In genomic region chr9:99819123-99819483, GRCh38 we compare ENCODE assay signal across 8 cellular contexts. TPM values are rescaled to one million over a fixed set of nuclear protein-coding genes. Genes with fewer than 3 reads are reported as not detected.
A peak's percentile ranks its signal among the peaks of the same experiment; 100 is the strongest.
DNase-seq lines count a peak whose midpoint lies in the region; ATAC-seq, FAIRE-seq and TF ChIP-seq lines count a peak whose summit lies in the region.

No MANE protein-coding gene starts in this region.

- peaks cover 7 to 15% of the 10 kb centered on the region in 2 donors for H3K36me3 Mint-ChIP-seq in activated naive CD4-positive, alpha-beta T cell treated with anti-CD3 and anti-CD28 coated beads, Interleukin-2, amount 50 U/mL, for 72 hours

- peak overlapping the region; percentile 4 to 23 for H3K9ac ChIP-seq in kidney (ENCODE audit: low read length in 2 of 2)

- H3K27me3 ChIP-seq in left ventricle myocardium inferior (ENCODE audit: low read depth) = peaks cover 1% of the 10 kb centered on the region
- H3K27me3 ChIP-seq in thymus (ENCODE audit: control insufficient read depth, insufficient read depth) = peaks cover 27% of the 10 kb centered on the region

- DNase-seq in left ventricle myocardium inferior (no peak), Right ventricle myocardium superior (no peak), kidney (no peak), NCI-H2171 treated with DMSO at 0.1 percent for 48 hours (lab: John Stamatoyannopoulos, UW) (no peak)
- DNase-seq in activated naive CD4-positive, alpha-beta T cell treated with anti-CD3 and anti-CD28 coated beads, Interleukin-2, amount 50 U/mL, for 72 hours (ENCODE audit: low spot score in 2 of 2) = no peak
- DNase-seq in stimulated activated CD4-positive, alpha-beta T cell treated with anti-CD3 and anti-CD28 coated beads, Interleukin-15, amount 100 ng/mL, for 24 hours = no peak

- H3K9me3 ChIP-seq in left ventricle myocardium inferior (replicated peaks) (no peaks in the 10 kb centered on the region), kidney (ENCODE audit: control insufficient read depth in 1 of 2, low read length in 2 of 2) (no peaks in the 10 kb centered on the region), thymus (ENCODE audit: control insufficient read depth) (no peaks in the 10 kb centered on the region)

- intact Hi-C loops in left ventricle myocardium inferior (cut with micrococcal nuclease) = no loop called here
- intact Hi-C loops in Right ventricle myocardium superior (cut with DNase I) = no loop called here
- intact Hi-C loops in kidney (cut with DNase I) = loop anchor here (10.0 kb wide), 1 partner anchor 554 kb away; no protein-coding TSS in a partner anchor

- H3K36me3 ChIP-seq in left ventricle myocardium inferior (no peaks in the 10 kb centered on the region), kidney (ENCODE audit: control insufficient read depth in 1 of 2, insufficient read depth in 2 of 2, low read length in 2 of 2) (no peaks in the 10 kb centered on the region), thymus (ENCODE audit: control insufficient read depth, insufficient read depth) (no peaks in the 10 kb centered on the region)

- H3K4me1 ChIP-seq in left ventricle myocardium inferior (peaks cover 63% of the 10 kb centered on the region), kidney (ENCODE audit: control insufficient read depth in 1 of 2, insufficient read depth in 1 of 2, low read depth in 1 of 2, low read length in 2 of 2) (peaks cover 12 to 15% of the 10 kb centered on the region in 2 donors), thymus (ENCODE audit: control insufficient read depth, insufficient read depth, low read length) (peaks cover 29% of the 10 kb centered on the region)

- H3K27ac ChIP-seq in left ventricle myocardium inferior (replicated peaks) (peak overlapping the region; percentile 99), kidney (ENCODE audit: low read depth in 2 of 2, low read length in 2 of 2) (peak overlapping the region; percentile 93 to 96), thymus (ENCODE audit: low read depth) (peak overlapping the region; percentile 97)

- H3K9me3 Mint-ChIP-seq in activated naive CD4-positive, alpha-beta T cell treated with anti-CD3 and anti-CD28 coated beads, Interleukin-2, amount 50 U/mL, for 72 hours = no peaks in the 10 kb centered on the region

- FAIRE-seq in kidney (lab: Jason Lieb, UNC) = no peak

- WGBS in thymus = 0% methylated on average over 5 of the region's 5 CpGs

- TF ChIP-seq CTCF in left ventricle myocardium inferior (IDR thresholded peaks at IDR 0.05; ENCODE audit: borderline replicate concordance) (no peak), kidney (IDR thresholded peaks at IDR 0.05; ENCODE audit: borderline replicate concordance, extremely low read depth, insufficient read depth) (no peak)

- ATAC-seq in Right ventricle myocardium superior (ENCODE audit: poor library complexity) (no peak), GM21367 (IDR thresholded peaks at IDR 0.05; ENCODE audit: unreplicated experiment) (no peak)
- ATAC-seq in activated naive CD4-positive, alpha-beta T cell treated with anti-CD3 and anti-CD28 coated beads, Interleukin-2, amount 50 U/mL, for 72 hours = no peak

- peak overlapping the region; percentile 84 for H3K4me3 ChIP-seq in left ventricle myocardium inferior
- H3K4me3 ChIP-seq in kidney (ENCODE audit: low read length in 2 of 2) = peak overlapping the region; percentile 63 to 78
- peak overlapping the region; percentile 80 for H3K4me3 ChIP-seq in thymus (ENCODE audit: low read length)

- H3K27ac Mint-ChIP-seq in activated naive CD4-positive, alpha-beta T cell treated with anti-CD3 and anti-CD28 coated beads, Interleukin-2, amount 50 U/mL, for 72 hours = peak overlapping the region; percentile 50 to 99

RNA-seq across cellular contexts. Expression of gene NR4A3, which starts 2.6 kb away (rescaled TPM):
- total RNA-seq in left ventricle myocardium inferior = 6.2 TPM
- total RNA-seq in Right ventricle myocardium superior = 3.7 TPM
- total RNA-seq in activated naive CD4-positive, alpha-beta T cell treated with anti-CD3 and anti-CD28 coated beads, Interleukin-2, amount 50 U/mL, for 72 hours = 10 to 100 TPM in 1 of 2 donors, 1 to 10 TPM in 1; 7.8 to 19.2 TPM
- 9.1 TPM for total RNA-seq in kidney
- 0.34 TPM for polyA plus RNA-seq in kidney (ENCODE audit: insufficient read depth, low read depth, low replicate concordance)
- polyA plus RNA-seq in thymus = 13.6 TPM
